ENCODE assay signal across 26 cellular contexts in the genomic region with DNA sequence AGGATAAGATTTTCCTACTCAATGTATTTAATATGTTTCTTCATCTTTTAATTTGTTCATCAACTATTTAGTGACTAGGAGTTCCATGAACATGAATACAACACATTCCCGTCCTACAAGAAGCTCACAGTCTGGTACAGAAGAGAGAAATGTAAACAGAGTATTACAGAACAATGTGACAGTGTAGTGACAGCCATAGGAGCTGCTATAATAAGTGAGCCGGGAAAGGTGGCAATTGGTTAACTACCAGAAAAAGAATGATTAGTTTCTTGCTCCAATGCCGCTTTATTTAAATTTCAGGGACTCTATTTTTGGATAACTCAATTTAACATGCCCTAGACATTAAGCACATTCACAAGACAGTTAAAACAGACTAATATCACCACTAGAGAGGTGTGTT.
"Had no signal": no experiment of that assay in that cellular context is flagged by ENCODE, and none has a peak within 500 bp of the region (broad histone marks: within the 10 kb centered on the region; RNA-seq: fewer than 3 reads in every experiment).

No MANE protein-coding gene starts in this region.

- FAIRE-seq: urothelium cell line had no signal

- H3K27me3 ChIP-seq: stomach, testis, tibial nerve, transverse colon, upper lobe of left lung, upper lobe of right lung, uterus, vagina had no signal

- H3K27ac ChIP-seq: stomach, suprapubic skin, testis, thoracic aorta, tibial artery, tibial nerve, transverse colon, upper lobe of left lung, upper lobe of right lung, uterus, vagina had no signal

- H3K36me3 ChIP-seq: stomach, suprapubic skin, thoracic aorta, tibial artery, tibial nerve, transverse colon, upper lobe of left lung, upper lobe of right lung, uterus, vagina had no signal

- H3K4me3 ChIP-seq: stomach, suprapubic skin, testis, thoracic aorta, tibial artery, tibial nerve, transverse colon, upper lobe of left lung, upper lobe of right lung, uterus, vagina had no signal

- ATAC-seq: stimulated activated effector memory CD8-positive, alpha-beta T cell treated with anti-CD3 and anti-CD28 coated beads, Interleukin-12 subunit alpha, Interleukin-12 subunit beta, amount 100 ng/mL, for 72 hours; stimulated activated memory B cell treated with anti-CD40 and anti-IgM and Interleukin-4, amounts not matched to agents 10 μg/mL and 1 μg/mL and 100 μg/mL, for 72 hours; stimulated activated naive B cell treated with anti-CD40 and anti-IgM and Interleukin-4, amounts not matched to agents 10 μg/mL and 1 μg/mL and 100 μg/mL, for 72 hours; stimulated activated naive CD8-positive, alpha-beta T cell treated with anti-CD3 and anti-CD28 coated beads, Interleukin-15, amount 100 ng/mL, for 72 hours; stimulated activated naive CD8-positive, alpha-beta T cell treated with anti-CD3 and anti-CD28 coated beads, Interleukin-15, Interleukin-2, amounts not matched to agents 100 U/mL and 50 U/mL, for 24 hours; upper lobe of right lung had no signal

- H3K9me3 ChIP-seq: stomach, suprapubic skin, testis, thoracic aorta, tibial artery, tibial nerve, transverse colon, upper lobe of left lung, upper lobe of right lung, uterus, vagina had no signal

- H3K4me1 ChIP-seq: stomach, suprapubic skin, tibial nerve, upper lobe of left lung, upper lobe of right lung, uterus, vagina had no signal

- DNase-seq: stimulated activated CD4-positive, alpha-beta T cell treated with anti-CD3 and anti-CD28 coated beads, Interleukin-2, amount 100 ng/mL, for 48 hours; stimulated activated CD4-positive, alpha-beta T cell treated with anti-CD3 and anti-CD28 coated beads, Interleukin-4, amount 100 ng/mL, for 1 hour; stimulated activated CD4-positive, alpha-beta T cell treated with anti-CD3 and anti-CD28 coated beads, Interleukin-4, amount 100 ng/mL, for 24 hours; stimulated activated CD4-positive, alpha-beta T cell treated with anti-CD3 and anti-CD28 coated beads, Interleukin-4, amount 100 ng/mL, for 4 hours; stimulated activated CD8-positive, alpha-beta memory T cell treated with anti-CD3 and anti-CD28 coated beads, Interleukin-4, amount 100 ng/mL, for 48 hours; stimulated activated naive B cell treated with anti-CD40 and anti-IgM and Interleukin-4, amounts not matched to agents 10 μg/mL and 1 μg/mL and 100 μg/mL, for 72 hours; stimulated activated naive CD4-positive, alpha-beta T cell; stimulated activated naive CD4-positive, alpha-beta T cell treated with Interleukin-2 at 50 U/mL for 16 hours; stimulated activated naive CD8-positive, alpha-beta T cell treated with anti-CD3 and anti-CD28 coated beads, Interleukin-15, amount 100 ng/mL, for 72 hours; stimulated activated naive CD8-positive, alpha-beta T cell treated with anti-CD3 and anti-CD28 coated beads, Interleukin-15, Interleukin-2, amounts not matched to agents 100 U/mL and 50 U/mL, for 24 hours; stomach; substantia nigra; testis; tibial artery; transverse colon; trophoblast cell; upper lobe of left lung; upper lobe of right lung; uterus had no signal
